Comparison of ENCODE assay signal across 20 cellular contexts in genomic region chr1:30645807-30646206, GRCh38.
DNase-seq lines count a peak whose midpoint lies in the region; ATAC-seq and TF ChIP-seq lines count a peak whose summit lies in the region.
"Had no signal": no experiment of that assay in that cellular context is flagged by ENCODE, and none has a peak within 500 bp of the region (broad histone marks: within the 10 kb centered on the region; RNA-seq: fewer than 3 reads in every experiment).

No MANE protein-coding gene starts in this region.

- H3K27ac ChIP-seq in HEK293 (ENCODE audit: extremely low read depth, low read depth, low read length), result no peak overlapping the region
- H3K27ac ChIP-seq: tibial nerve had no signal

- H3K36me3 Mint-ChIP-seq in endothelial cell (ENCODE audit: low read depth, unreplicated experiment), result no peaks in the 10 kb centered on the region
- H3K36me3 Mint-ChIP-seq: CD4-positive, CD25-positive, alpha-beta regulatory T cell; stimulated activated memory B cell treated with anti-CD40 and anti-IgM and Interleukin-4, amounts not matched to agents 10 μg/mL and 1 μg/mL and 100 μg/mL, for 72 hours had no signal

- H3K4me1 Mint-ChIP-seq in endothelial cell (ENCODE audit: unreplicated experiment), result peaks cover 2% of the 10 kb centered on the region

- no peak overlapping the region for H3K27ac Mint-ChIP-seq in endothelial cell (ENCODE audit: unreplicated experiment)
- H3K27ac Mint-ChIP-seq: CD4-positive, CD25-positive, alpha-beta regulatory T cell; naive thymus-derived CD4-positive, alpha-beta T cell; stimulated activated memory B cell treated with anti-CD40 and anti-IgM and Interleukin-4, amounts not matched to agents 10 μg/mL and 1 μg/mL and 100 μg/mL, for 72 hours had no signal

- no peaks in the 10 kb centered on the region for H3K9me3 ChIP-seq in HEK293 (ENCODE audit: control insufficient read depth, insufficient read depth, low read depth, low read length)

- no peaks in the 10 kb centered on the region for H3K4me1 ChIP-seq in HEK293 (ENCODE audit: control insufficient read depth, insufficient read depth, low read length)
- H3K4me1 ChIP-seq: tibial nerve had no signal

- no peak overlapping the region for H3K4me3 Mint-ChIP-seq in endothelial cell (ENCODE audit: unreplicated experiment)
- H3K4me3 Mint-ChIP-seq: CD4-positive, CD25-positive, alpha-beta regulatory T cell; naive thymus-derived CD4-positive, alpha-beta T cell; stimulated activated memory B cell treated with anti-CD40 and anti-IgM and Interleukin-4, amounts not matched to agents 10 μg/mL and 1 μg/mL and 100 μg/mL, for 72 hours had no signal

- DNase-seq in A172 (ENCODE audit: low spot score), result peak; percentile 60
- peak; percentile 12 for DNase-seq in amniotic epithelial cell (ENCODE audit: low read depth)
- DNase-seq in glomerular visceral epithelial cell (ENCODE audit: extremely low spot score), result peak; percentile 15
- DNase-seq in endothelial cell (ENCODE audit: low spot score), result no peak
- no peak for DNase-seq in anterior cingulate cortex (lab: John Stamatoyannopoulos, UW)
- no peak for DNase-seq in CD1c-positive myeloid dendritic cell (ENCODE audit: extremely low spot score)
- DNase-seq: 8988T; activated effector memory CD4-positive, alpha-beta T cell treated with Interleukin-2 at 50 U/mL for 16 hours; amygdala; CD4-positive, CD25-positive, alpha-beta regulatory T cell; DMS79; naive thymus-derived CD4-positive, alpha-beta T cell; NCI-H187; NCI-H510A treated with DMSO at 0.1 percent for 48 hours; T1000 had no signal

- H3K36me3 ChIP-seq in HEK293 (ENCODE audit: control insufficient read depth in 2 of 2, insufficient read depth in 1 of 2, low read length in 2 of 2), result no peaks in the 10 kb centered on the region
- H3K36me3 ChIP-seq: tibial nerve had no signal

- peaks cover 8% of the 10 kb centered on the region for H3K27me3 Mint-ChIP-seq in endothelial cell (ENCODE audit: unreplicated experiment)

- H3K9me3 Mint-ChIP-seq in endothelial cell (ENCODE audit: unreplicated experiment), result no peaks in the 10 kb centered on the region
- H3K9me3 Mint-ChIP-seq: naive thymus-derived CD4-positive, alpha-beta T cell; stimulated activated memory B cell treated with anti-CD40 and anti-IgM and Interleukin-4, amounts not matched to agents 10 μg/mL and 1 μg/mL and 100 μg/mL, for 72 hours had no signal

- no peak for ATAC-seq in HG03139 (IDR thresholded peaks at IDR 0.05; ENCODE audit: unreplicated experiment)
- ATAC-seq: naive thymus-derived CD4-positive, alpha-beta T cell; stimulated activated memory B cell treated with anti-CD40 and anti-IgM and Interleukin-4, amounts not matched to agents 10 μg/mL and 1 μg/mL and 100 μg/mL, for 72 hours had no signal

- CTCF ChIA-PET in HEK293 (lab: Yijun Ruan, JAX), result no interaction called here

- POLR2A ChIA-PET in HEK293 (lab: Yijun Ruan, JAX), result no interaction called here

- TF ChIP-seq CTCF in HEK293 (tag by site-specific recombination; IDR thresholded peaks at IDR 0.05) (no peak), endothelial cell (IDR thresholded peaks at IDR 0.05; ENCODE audit: unreplicated experiment) (no peak)

- no peak overlapping the region for H3K4me3 ChIP-seq in HEK293 (ENCODE audit: low read depth, low read length)
- H3K4me3 ChIP-seq: lung, tibial nerve had no signal

TF ChIP-seq in HEK293, 187 proteins besides CTCF, POLR2A, EP300 and RAD21:
- no peak for TF ChIP-seq ZNF585B (tag by site-specific recombination; IDR thresholded peaks at IDR 0.05)
- no peak for TF ChIP-seq ZBTB21 (tag by site-specific recombination; IDR thresholded peaks at IDR 0.05)
- peak; percentile 49; the same call in 1 of the 2 replicates for TF ChIP-seq ZIC2 (tag by site-specific recombination; IDR thresholded peaks at IDR 0.05)
- TF ChIP-seq ZNF473 (tag by site-specific recombination; IDR thresholded peaks at IDR 0.05), result no peak
- TF ChIP-seq, protein P1, sequence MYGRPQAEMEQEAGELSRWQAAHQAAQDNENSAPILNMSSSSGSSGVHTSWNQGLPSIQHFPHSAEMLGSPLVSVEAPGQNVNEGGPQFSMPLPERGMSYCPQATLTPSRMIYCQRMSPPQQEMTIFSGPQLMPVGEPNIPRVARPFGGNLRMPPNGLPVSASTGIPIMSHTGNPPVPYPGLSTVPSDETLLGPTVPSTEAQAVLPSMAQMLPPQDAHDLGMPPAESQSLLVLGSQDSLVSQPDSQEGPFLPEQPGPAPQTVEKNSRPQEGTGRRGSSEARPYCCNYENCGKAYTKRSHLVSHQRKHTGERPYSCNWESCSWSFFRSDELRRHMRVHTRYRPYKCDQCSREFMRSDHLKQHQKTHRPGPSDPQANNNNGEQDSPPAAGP (tag by site-specific recombination; IDR thresholded peaks at IDR 0.05), result peak; percentile 52; the same call in 1 of the 2 replicates
- TF ChIP-seq ZBTB8A (tag by site-specific recombination; IDR thresholded peaks at IDR 0.05), result no peak
- 0 out of 2 replicates have a peak, but pooled peaks have one; percentile 34 for TF ChIP-seq ZNF629 (tag by site-specific recombination; IDR thresholded peaks at IDR 0.05)

Comparison
In these comparisons a context has a peak if more than half of its experiments do, and no peak if none do; other contexts are left out.
1. DNase-seq: peak in A172 (single experiment), amniotic epithelial cell (single experiment) and glomerular visceral epithelial cell (single experiment); none in endothelial cell (single experiment), anterior cingulate cortex (0 of 58) and CD1c-positive myeloid dendritic cell (single experiment).